9 cellular contexts compared by ENCODE assay signal in the genomic region with DNA sequence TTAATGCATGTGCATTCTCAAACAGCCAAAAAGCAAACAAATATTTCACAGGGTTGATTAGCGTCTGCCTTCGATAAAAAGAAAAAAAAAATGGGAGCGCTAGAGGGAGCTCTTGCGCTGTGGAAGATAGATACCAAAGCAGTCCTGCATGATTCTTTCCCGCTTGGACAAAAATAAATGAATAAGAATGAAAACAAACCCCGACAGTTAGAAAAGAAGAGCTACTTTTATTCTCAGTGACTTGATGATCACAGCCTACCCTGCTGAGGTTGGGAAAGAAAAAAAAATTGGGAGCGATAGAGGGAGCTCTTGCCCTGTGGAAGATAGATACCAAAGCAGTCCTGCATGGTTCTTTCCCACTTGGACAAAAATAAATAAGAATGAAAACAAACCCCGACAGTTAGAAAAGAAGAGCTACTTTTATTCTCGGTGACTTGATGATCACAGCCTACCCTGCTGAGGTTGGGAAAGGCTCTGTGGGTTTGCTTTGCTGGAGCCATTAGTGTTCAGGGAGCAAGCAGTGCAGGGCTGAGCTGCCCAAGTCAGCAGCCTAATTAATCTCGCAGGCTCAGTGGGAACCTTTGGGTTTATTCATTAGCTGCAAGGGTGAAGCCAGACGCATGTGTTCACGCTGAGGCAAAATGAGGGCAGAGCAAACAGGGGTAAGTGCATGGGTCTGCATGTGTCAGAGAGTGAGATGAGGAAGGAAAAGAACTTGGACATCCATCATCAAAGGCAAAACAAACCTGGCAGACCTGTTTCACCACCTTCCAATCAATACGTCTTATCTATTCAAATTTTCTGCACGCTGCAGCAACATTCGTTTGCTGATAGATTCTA.
DNase-seq lines count a peak whose midpoint lies in the region; ATAC-seq, FAIRE-seq and TF ChIP-seq lines count a peak whose summit lies in the region.
"Had no signal": no experiment of that assay in that cellular context is flagged by ENCODE, and none has a peak within 500 bp of the region (broad histone marks: within the 10 kb centered on the region; RNA-seq: fewer than 3 reads in every experiment).

No MANE protein-coding gene starts in this region.

- DNase-seq in CD4-positive, alpha-beta T cell: no peak
- DNase-seq in NCI-H345 treated with DMSO at 0.1 percent for 48 hours (lab: John Stamatoyannopoulos, UW; ENCODE audit: unreplicated experiment) (peak; percentile 44), osteoblast (ENCODE audit: insufficient read length, low spot score, missing footprints) (no peak)
- no peak for DNase-seq in stimulated activated CD8-positive, alpha-beta memory T cell treated with anti-CD3 and anti-CD28 coated beads, Interleukin-4, amount 100 ng/mL, for 48 hours
- DNase-seq in activated CD4-positive, alpha-beta T cell treated with anti-CD3 and anti-CD28 coated beads, Interleukin-2, amount 50 U/mL, for 4 hours: no peak

- H3K9me3 ChIP-seq in CD4-positive, alpha-beta T cell (ENCODE audit: control insufficient read depth, low read length): no peaks in the 10 kb centered on the region
- no peaks in the 10 kb centered on the region for H3K9me3 ChIP-seq in osteoblast (ENCODE audit: low read depth, low read length)
- H3K9me3 ChIP-seq: SJCRH30 had no signal

- no peaks in the 10 kb centered on the region for H4K20me1 ChIP-seq in osteoblast (ENCODE audit: insufficient read depth, low read length)

- intact Hi-C loops in CD4-positive, alpha-beta T cell (cut with DNase I, micrococcal nuclease): no loop called here

- no peak for ATAC-seq in CD4-positive, alpha-beta T cell (ENCODE audit: poor library complexity)
- ATAC-seq in GM18868 (IDR thresholded peaks at IDR 0.05; ENCODE audit: unreplicated experiment) (peak; percentile 54), HG03196 (IDR thresholded peaks at IDR 0.05; ENCODE audit: unreplicated experiment) (no peak)

- POLR2A ChIA-PET in CD4-positive, alpha-beta T cell (lab: Charles Lee): no interaction called here

- CTCF ChIA-PET in CD4-positive, alpha-beta T cell (lab: Charles Lee): interaction anchor here (0.8 to 1.0 kb wide), 2 partner anchors 11 to 19 kb away, joined by 4 read pairs; no protein-coding TSS in a partner anchor

- H3K9me3 Mint-ChIP-seq in CD4-positive, alpha-beta T cell: no peaks in the 10 kb centered on the region

- H3K27me3 Mint-ChIP-seq in CD4-positive, alpha-beta T cell: peaks cover 25% of the 10 kb centered on the region

- peak overlapping the region; percentile 27 for H3K4me2 ChIP-seq in osteoblast (ENCODE audit: insufficient read depth, low read length)

- no peak overlapping the region for H3K27ac Mint-ChIP-seq in CD4-positive, alpha-beta T cell

- FAIRE-seq in endometrium (lab: Jason Lieb, UNC): peak; percentile 93

- H3K4me1 Mint-ChIP-seq in CD4-positive, alpha-beta T cell (ENCODE audit: low read depth): peaks cover 4% of the 10 kb centered on the region

- peaks cover 7% of the 10 kb centered on the region for H3K27me3 ChIP-seq in CD4-positive, alpha-beta T cell (ENCODE audit: control insufficient read depth, insufficient read depth, low read length)
- no peaks in the 10 kb centered on the region for H3K27me3 ChIP-seq in osteoblast (ENCODE audit: insufficient read depth, low read length)
- H3K27me3 ChIP-seq: SJCRH30 had no signal

- TF ChIP-seq CTCF in CD4-positive, alpha-beta T cell (IDR thresholded peaks at IDR 0.05): peak; percentile 48
- peak; percentile 70 for TF ChIP-seq CTCF in osteoblast (IDR thresholded peaks at IDR 0.05; ENCODE audit: extremely low read depth, low read depth, low read length)

- H3K4me3 ChIP-seq in osteoblast (ENCODE audit: insufficient read depth, low read length): no peak overlapping the region
- H3K4me3 ChIP-seq: SJCRH30 had no signal

- H3K4me1 ChIP-seq in osteoblast (ENCODE audit: insufficient read depth, low read length): no peaks in the 10 kb centered on the region
- H3K4me1 ChIP-seq: SJCRH30 had no signal

- H3K27ac ChIP-seq in CD4-positive, alpha-beta T cell (ENCODE audit: low read depth, low read length): no peak overlapping the region
- H3K27ac ChIP-seq in osteoblast (ENCODE audit: low read depth, low read length): no peak overlapping the region
- H3K27ac ChIP-seq: SJCRH30 had no signal

- no peaks in the 10 kb centered on the region for H3K36me3 ChIP-seq in osteoblast (ENCODE audit: insufficient read depth, low read length)
- H3K36me3 ChIP-seq: SJCRH30 had no signal

- no peaks in the 10 kb centered on the region for H3K79me2 ChIP-seq in osteoblast (ENCODE audit: insufficient read depth, low read length)

- peak overlapping the region; percentile 16 for H2AFZ ChIP-seq in osteoblast (ENCODE audit: low read length)

- no peaks in the 10 kb centered on the region for H3K36me3 Mint-ChIP-seq in CD4-positive, alpha-beta T cell (ENCODE audit: low read depth)

- no peak overlapping the region for H3K4me3 Mint-ChIP-seq in CD4-positive, alpha-beta T cell
